ENCODE assay signal across 22 cellular contexts in the genomic region with DNA sequence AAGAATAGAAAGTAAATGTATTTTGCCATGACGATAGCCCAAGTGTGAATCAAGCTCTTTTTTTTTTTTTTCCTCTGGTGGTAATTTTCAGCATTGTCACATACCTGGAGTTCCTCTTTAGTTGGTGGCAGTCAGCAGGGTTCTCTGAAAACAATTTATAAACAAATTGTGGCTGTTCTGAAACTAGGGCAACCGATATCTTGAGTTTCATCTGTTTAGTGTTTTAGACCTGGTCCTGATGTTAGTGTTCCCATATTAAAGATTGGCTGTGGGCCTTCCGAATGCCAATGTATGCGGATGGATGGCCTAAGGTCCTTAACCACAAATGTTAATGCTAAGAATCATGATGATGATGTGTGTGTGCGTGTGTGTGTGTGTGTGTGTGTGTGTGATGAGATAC.
"Had no signal": no experiment of that assay in that cellular context is flagged by ENCODE, and none has a peak within 500 bp of the region (broad histone marks: within the 10 kb centered on the region; RNA-seq: fewer than 3 reads in every experiment).

No MANE protein-coding gene starts in this region.

- H3K27me3 ChIP-seq: spleen, tibial nerve had no signal

- FAIRE-seq: astrocyte, TTC549, urothelium cell line had no signal

- H3K36me3 Mint-ChIP-seq: activated naive CD8-positive, alpha-beta T cell treated with anti-CD3 and anti-CD28 coated beads for 36 hours; immature natural killer cell; natural killer cell treated with Interleukin-12 subunit alpha and Interleukin-12 subunit beta and Interleukin-15 and Interleukin-18, amount 100 ng/mL, for 72 hours had no signal

- H3K27ac Mint-ChIP-seq: activated naive CD8-positive, alpha-beta T cell treated with anti-CD3 and anti-CD28 coated beads for 36 hours; immature natural killer cell; natural killer cell treated with Interleukin-12 subunit alpha and Interleukin-12 subunit beta and Interleukin-15 and Interleukin-18, amount 100 ng/mL, for 72 hours; stimulated activated naive CD8-positive, alpha-beta T cell treated with anti-CD3 and anti-CD28 coated beads, Interleukin-15, Interleukin-2, amounts not matched to agents 100 ng/mL and 50 ng/mL, for 24 hours had no signal

- H3K4me1 Mint-ChIP-seq: activated naive CD8-positive, alpha-beta T cell treated with anti-CD3 and anti-CD28 coated beads for 36 hours; immature natural killer cell had no signal

- H3K27ac ChIP-seq: left ventricle myocardium inferior, prostate gland, spleen, tibial nerve, WERI-Rb-1 had no signal

- H3K9me3 ChIP-seq: left ventricle myocardium inferior, prostate gland, spleen, tibial nerve had no signal

- H3K9me3 Mint-ChIP-seq: activated naive CD8-positive, alpha-beta T cell treated with anti-CD3 and anti-CD28 coated beads for 36 hours; natural killer cell treated with Interleukin-12 subunit alpha and Interleukin-12 subunit beta and Interleukin-15 and Interleukin-18, amount 100 ng/mL, for 72 hours; stimulated activated naive CD8-positive, alpha-beta T cell treated with anti-CD3 and anti-CD28 coated beads, Interleukin-15, Interleukin-2, amounts not matched to agents 100 ng/mL and 50 ng/mL, for 24 hours had no signal

- H3K27me3 Mint-ChIP-seq: activated naive CD8-positive, alpha-beta T cell treated with anti-CD3 and anti-CD28 coated beads for 36 hours had no signal

- H3K4me3 Mint-ChIP-seq: activated naive CD8-positive, alpha-beta T cell treated with anti-CD3 and anti-CD28 coated beads for 36 hours; immature natural killer cell; natural killer cell treated with Interleukin-12 subunit alpha and Interleukin-12 subunit beta and Interleukin-15 and Interleukin-18, amount 100 ng/mL, for 72 hours; stimulated activated naive CD8-positive, alpha-beta T cell treated with anti-CD3 and anti-CD28 coated beads, Interleukin-15, Interleukin-2, amounts not matched to agents 100 ng/mL and 50 ng/mL, for 24 hours had no signal

- H3K4me3 ChIP-seq: left ventricle myocardium inferior, prostate gland, spleen, tibial nerve had no signal

- DNase-seq: activated CD4-positive, alpha-beta T cell treated with anti-CD3 and anti-CD28 coated beads for 1 hour; activated naive CD4-positive, alpha-beta T cell treated with Interleukin-2 at 50 U/mL for 16 hours; activated naive CD8-positive, alpha-beta T cell treated with anti-CD3 and anti-CD28 coated beads for 36 hours; activated T-cell treated with anti-CD3 and anti-CD28 coated beads, Interleukin-2, amount 50 U/mL, for 1 hour; central memory CD4-positive, alpha-beta T cell; dermis blood vessel endothelial cell; effector CD8-positive, alpha-beta T cell; foreskin melanocyte; immature natural killer cell; kidney glomerular epithelial cell; left ventricle myocardium inferior; spleen; stimulated activated CD4-positive, alpha-beta T cell treated with anti-CD3 and anti-CD28 coated beads, Interleukin-4, amount 100 ng/mL, for 1 hour; WERI-Rb-1 had no signal

- H3K4me1 ChIP-seq: left ventricle myocardium inferior, prostate gland, spleen, tibial nerve had no signal

- H3K36me3 ChIP-seq: left ventricle myocardium inferior, prostate gland, spleen, tibial nerve, WERI-Rb-1 had no signal

- ATAC-seq: esophagus mucosa; natural killer cell treated with Interleukin-12 subunit alpha and Interleukin-12 subunit beta and Interleukin-15 and Interleukin-18, amount 100 ng/mL, for 72 hours had no signal
